21 cellular contexts compared by ENCODE assay signal in genomic region chr11:98589975-98590374, GRCh38.
"Had no signal": no experiment of that assay in that cellular context is flagged by ENCODE, and none has a peak within 500 bp of the region (broad histone marks: within the 10 kb centered on the region; RNA-seq: fewer than 3 reads in every experiment).

No MANE protein-coding gene starts in this region.

- H3K4me1 Mint-ChIP-seq: central memory CD8-positive, alpha-beta T cell; endodermal cell; nephron had no signal

- H3K27ac Mint-ChIP-seq: activated naive CD8-positive, alpha-beta T cell; activated T-cell treated with anti-CD3 and anti-CD28 coated beads, Interleukin-2, amount 50 U/mL, for 72 hours; dendritic cell treated with granulocyte-macrophage colony-stimulating factor and Interleukin-4, amounts not matched to agents 40 ng/mL and 50 ng/mL, for 4 days; endodermal cell; nephron had no signal

- H3K36me3 Mint-ChIP-seq: activated naive CD8-positive, alpha-beta T cell had no signal

- DNase-seq: activated CD4-positive, alpha-beta T cell treated with anti-CD3 and anti-CD28 coated beads for 4 hours; activated CD4-positive, alpha-beta T cell treated with anti-CD3 and anti-CD28 coated beads, Interleukin-2, amount 50 U/mL, for 4 hours; activated naive CD4-positive, alpha-beta T cell; activated T-cell treated with anti-CD3 and anti-CD28 coated beads for 4 hours; activated T-cell treated with anti-CD3 and anti-CD28 coated beads, Interleukin-2, amount 50 U/mL, for 72 hours; anterior cingulate cortex; endodermal cell; esophagus squamous epithelium; foreskin melanocyte; heart right ventricle; left lung; mesendoderm; mucosa of descending colon; posterior cingulate gyrus; right cardiac atrium; spleen; stimulated activated naive CD4-positive, alpha-beta T cell treated with Interleukin-2 at 50 U/mL for 16 hours had no signal

- H3K4me3 Mint-ChIP-seq: activated naive CD8-positive, alpha-beta T cell; activated T-cell treated with anti-CD3 and anti-CD28 coated beads, Interleukin-2, amount 50 U/mL, for 72 hours; central memory CD8-positive, alpha-beta T cell; dendritic cell treated with granulocyte-macrophage colony-stimulating factor and Interleukin-4, amounts not matched to agents 40 ng/mL and 50 ng/mL, for 4 days; endodermal cell; nephron had no signal

- H3K27me3 Mint-ChIP-seq: activated naive CD8-positive, alpha-beta T cell; central memory CD8-positive, alpha-beta T cell; dendritic cell treated with granulocyte-macrophage colony-stimulating factor and Interleukin-4, amounts not matched to agents 40 ng/mL and 50 ng/mL, for 4 days had no signal

- ATAC-seq: activated T-cell treated with anti-CD3 and anti-CD28 coated beads, Interleukin-2, amount 50 U/mL, for 72 hours; heart right ventricle; left lung; mucosa of descending colon; right cardiac atrium had no signal
